In the genomic region with DNA sequence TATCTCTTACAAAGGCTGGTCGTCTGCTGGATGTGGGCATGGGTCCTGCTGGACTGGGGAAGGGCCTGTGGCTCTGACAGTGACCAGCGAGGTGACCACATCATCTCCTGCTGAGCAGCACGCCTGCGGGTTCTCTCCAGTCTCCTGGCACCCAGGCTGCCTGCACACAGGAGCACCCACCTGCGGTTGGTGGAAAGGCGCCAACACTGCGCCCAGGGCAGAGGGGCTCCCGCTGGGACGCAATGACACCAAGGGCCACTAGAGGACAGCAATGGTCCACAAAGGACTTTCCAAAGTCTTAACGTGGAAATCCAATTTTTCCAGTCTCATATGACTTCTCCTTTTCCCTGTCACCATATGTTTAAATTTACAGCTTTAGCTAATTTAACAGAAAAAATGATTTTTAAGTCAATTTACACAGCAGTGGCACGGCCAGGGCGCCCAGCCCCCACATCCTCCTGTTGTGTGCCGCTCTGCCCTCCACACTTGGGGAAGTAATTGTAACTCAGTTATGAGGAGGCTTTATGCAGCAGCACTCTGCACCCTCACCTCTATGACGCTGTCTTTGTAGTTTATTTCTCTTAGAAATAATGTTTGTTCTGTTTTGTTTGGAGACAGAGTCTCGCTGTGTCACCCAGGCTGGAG, we compare ENCODE assay signal across 9 cellular contexts. TPM values are rescaled to one million over a fixed set of nuclear protein-coding genes. Genes with fewer than 3 reads are reported as not detected.
DNase-seq lines count a peak whose midpoint lies in the region; ATAC-seq and TF ChIP-seq lines count a peak whose summit lies in the region.
"Had no signal": no experiment of that assay in that cellular context is flagged by ENCODE, and none has a peak within 500 bp of the region (broad histone marks: within the 10 kb centered on the region; RNA-seq: fewer than 3 reads in every experiment).

No MANE protein-coding gene starts in this region.

- H3K36me3 Mint-ChIP-seq in activated naive CD8-positive, alpha-beta T cell treated with anti-CD3 and anti-CD28 coated beads, Interleukin-2, amount 50 U/mL, for 24 hours (ENCODE audit: low read depth): no peaks in the 10 kb centered on the region

- WGBS in hepatocyte (ENCODE audit: low lambda C conversion rate, missing lambda C conversion rate): 35% methylated on average over 15 of the region's 15 CpGs
- WGBS in lower leg skin, 2 donors: 29 to 32% methylated on average over 15 of the region's 15 CpGs

- H3K4me3 ChIP-seq in GM06990 (replicated peaks; ENCODE audit: low read depth, low read length) (no peak overlapping the region), hepatocyte (no peak overlapping the region), lower leg skin (ENCODE audit: low read depth, poor library complexity, severe bottlenecking) (no peak overlapping the region)

- no peak overlapping the region for H3K4me2 ChIP-seq in hepatocyte

- no peak for TF ChIP-seq POLR2A in lower leg skin (IDR thresholded peaks at IDR 0.05)

- H3K4me1 Mint-ChIP-seq in activated naive CD8-positive, alpha-beta T cell treated with anti-CD3 and anti-CD28 coated beads, Interleukin-2, amount 50 U/mL, for 24 hours: peaks cover 16% of the 10 kb centered on the region

- H3K27ac Mint-ChIP-seq in activated naive CD8-positive, alpha-beta T cell treated with anti-CD3 and anti-CD28 coated beads, Interleukin-2, amount 50 U/mL, for 24 hours: peak overlapping the region; percentile 5

- H3K4me3 Mint-ChIP-seq in activated naive CD8-positive, alpha-beta T cell treated with anti-CD3 and anti-CD28 coated beads, Interleukin-2, amount 50 U/mL, for 24 hours: peak overlapping the region; percentile 3

- TF ChIP-seq CTCF in GM06990 (IDR thresholded peaks at IDR 0.05; ENCODE audit: insufficient read depth, low read length, poor library complexity, severe bottlenecking) (peak; percentile 89), hepatocyte (IDR thresholded peaks at IDR 0.05; ENCODE audit: poor library complexity) (peak; percentile 75), lower leg skin (IDR thresholded peaks at IDR 0.05) (no peak)

- no peaks in the 10 kb centered on the region for H3K36me3 ChIP-seq in GM06990 (ENCODE audit: control insufficient read depth, insufficient read depth, low read length)
- H3K36me3 ChIP-seq in hepatocyte (replicated peaks; ENCODE audit: insufficient read depth, low read depth): no peaks in the 10 kb centered on the region

- H2AFZ ChIP-seq in hepatocyte: no peak overlapping the region

- in situ Hi-C loops in ACHN (cut with HindIII; ENCODE audit: low pct_ligation_motif_present, low pct_unique_long_range_greater_than_20kb, low sequenced_read_pairs): no loop called here

- H3K79me2 ChIP-seq in hepatocyte: no peaks in the 10 kb centered on the region

- peak; percentile 55 for DNase-seq in ACHN
- DNase-seq in GM06990 (ENCODE audit: extremely low read depth, insufficient read length): no peak
- peak; percentile 46 for DNase-seq in NCI-H345 treated with DMSO at 0.1 percent for 48 hours (lab: John Stamatoyannopoulos, UW; ENCODE audit: unreplicated experiment)
- peak; percentile 68 for DNase-seq in activated naive CD8-positive, alpha-beta T cell treated with anti-CD3 and anti-CD28 coated beads, Interleukin-2, amount 50 U/mL, for 24 hours
- peak; percentile 66 for DNase-seq in hepatocyte (ENCODE audit: low spot score)
- peak; percentile 33 to 51 for DNase-seq in stimulated activated CD4-positive, alpha-beta T cell treated with anti-CD3 and anti-CD28 coated beads, Interleukin-2, amount 100 ng/mL, for 48 hours
- no peak for DNase-seq in lower leg skin (ENCODE audit: low spot score in 2 of 2)

- peaks cover 6% of the 10 kb centered on the region for H3K9me3 Mint-ChIP-seq in activated naive CD8-positive, alpha-beta T cell treated with anti-CD3 and anti-CD28 coated beads, Interleukin-2, amount 50 U/mL, for 24 hours

- H3K27ac ChIP-seq in hepatocyte: no peak overlapping the region

- intact Hi-C loops in lower leg skin (cut with DNase I; ENCODE audit: low total_unique reads): no loop called here

- H3K9me2 ChIP-seq in hepatocyte (replicated peaks; ENCODE audit: insufficient read depth): no peaks in the 10 kb centered on the region

- no peaks in the 10 kb centered on the region for H3K4me1 ChIP-seq in hepatocyte (ENCODE audit: insufficient read depth)

- H4K20me1 ChIP-seq in hepatocyte (ENCODE audit: insufficient read depth, poor library complexity, severe bottlenecking): no peaks in the 10 kb centered on the region

- H3K27me3 ChIP-seq in GM06990 (replicated peaks; ENCODE audit: control insufficient read depth, insufficient read depth, low read length) (no peaks in the 10 kb centered on the region), hepatocyte (no peaks in the 10 kb centered on the region)

- H3K27me3 Mint-ChIP-seq in activated naive CD8-positive, alpha-beta T cell treated with anti-CD3 and anti-CD28 coated beads, Interleukin-2, amount 50 U/mL, for 24 hours: peaks cover 21% of the 10 kb centered on the region

- no peaks in the 10 kb centered on the region for H3K9me3 ChIP-seq in hepatocyte (ENCODE audit: low read depth)

- ATAC-seq in activated naive CD8-positive, alpha-beta T cell treated with anti-CD3 and anti-CD28 coated beads, Interleukin-2, amount 50 U/mL, for 24 hours: peak; percentile 55
- no peak for ATAC-seq in HG02759 (IDR thresholded peaks at IDR 0.05; ENCODE audit: unreplicated experiment)

RNA-seq across cellular contexts. Expression of gene CFAP46, which starts 38.1 kb away (rescaled TPM):
- total RNA-seq in hepatocyte: 1.6 and 2.4 TPM in 2 replicates
- 1.5 and 2.2 TPM in 2 replicates for polyA plus RNA-seq in hepatocyte
- under 1 TPM in 2 of 4 donors, not detected in 2; 0.32 to 0.54 TPM for total RNA-seq in lower leg skin
- polyA plus RNA-seq: urinary bladder had no signal

Comparison
In these comparisons a context has a peak if more than half of its experiments do, and no peak if none do; other contexts are left out.
1. DNase-seq: peak in ACHN (single experiment), NCI-H345 treated with DMSO at 0.1 percent for 48 hours (single experiment), activated naive CD8-positive, alpha-beta T cell treated with anti-CD3 and anti-CD28 coated beads, Interleukin-2, amount 50 U/mL, for 24 hours (single experiment), hepatocyte (single experiment) and stimulated activated CD4-positive, alpha-beta T cell treated with anti-CD3 and anti-CD28 coated beads, Interleukin-2, amount 100 ng/mL, for 48 hours (2 of 2); none in GM06990 (single experiment) and lower leg skin (0 of 2).
2. CTCF ChIP-seq: peak in GM06990 (single experiment) and hepatocyte (single experiment); none in lower leg skin (0 of 3).